Comparison of ENCODE assay signal across 8 cellular contexts in the genomic region with DNA sequence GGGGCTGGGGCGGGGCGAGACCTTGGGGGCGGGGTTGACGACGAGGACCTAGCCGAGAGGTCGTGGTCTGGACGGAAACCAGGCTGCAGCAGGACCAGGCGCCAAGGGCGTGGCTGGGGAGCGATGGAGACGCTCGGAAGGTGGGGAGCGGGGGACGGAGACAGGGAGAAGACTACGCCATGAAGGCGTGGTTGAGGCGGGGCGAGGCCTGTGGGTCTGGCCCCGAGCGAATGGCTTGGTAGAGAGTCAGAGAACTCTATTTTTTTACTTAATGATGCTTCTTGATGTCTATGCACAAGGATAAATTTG. TPM values are rescaled to one million over a fixed set of nuclear protein-coding genes. Genes with fewer than 3 reads are reported as not detected.
A peak's percentile ranks its signal among the peaks of the same experiment; 100 is the strongest.
DNase-seq lines count a peak whose midpoint lies in the region; ATAC-seq, FAIRE-seq and TF ChIP-seq lines count a peak whose summit lies in the region.

No MANE protein-coding gene starts in this region.

- intact Hi-C loops in pancreas (cut with DNase I) = no loop called here

- H3K9ac ChIP-seq in ES-I3 (ENCODE audit: low read depth, low read length) (peak overlapping the region; percentile 32; the same call in 1 of the 2 replicates), NT2/D1 (ENCODE audit: insufficient read length, low read depth) (no peak overlapping the region)

- H3K27ac ChIP-seq in effector memory CD4-positive, alpha-beta T cell (ENCODE audit: insufficient read depth, low read length, poor library complexity, severe bottlenecking) = peak overlapping the region; percentile 96
- H3K27ac ChIP-seq in pancreas = peak overlapping the region in 3 of 4 donors; percentile 43 to 68 (median 62)

- ATAC-seq in pancreas (no peak), HG02973 (IDR thresholded peaks at IDR 0.05; ENCODE audit: unreplicated experiment) (no peak), HG02884 (IDR thresholded peaks at IDR 0.05; ENCODE audit: unreplicated experiment) (no peak)

- peak overlapping the region; percentile 8 for H3K4me3 ChIP-seq in NT2/D1 (ENCODE audit: insufficient read length, low read depth)
- peak overlapping the region; percentile 47 for H3K4me3 ChIP-seq in effector memory CD4-positive, alpha-beta T cell (ENCODE audit: insufficient read depth, low read depth, low read length, poor library complexity, severe bottlenecking)
- peak overlapping the region in 2 of 4 donors; percentile 17 to 30 for H3K4me3 ChIP-seq in pancreas

- H3K9me3 ChIP-seq in ES-I3 (ENCODE audit: control insufficient read depth, insufficient read depth, low read length) (no peaks in the 10 kb centered on the region), NT2/D1 (ENCODE audit: insufficient read depth, low read length) (peaks cover 21% of the 10 kb centered on the region; the same call in 1 of the 2 replicates), pancreas (no peaks in the 10 kb centered on the region)
- H3K9me3 ChIP-seq in effector memory CD4-positive, alpha-beta T cell (ENCODE audit: control insufficient read depth, low read length) = no peaks in the 10 kb centered on the region

- no peak for TF ChIP-seq CTCF in pancreas (IDR thresholded peaks at IDR 0.05)

- H3K27me3 ChIP-seq in NT2/D1 (ENCODE audit: insufficient read depth, insufficient read length) (no peaks in the 10 kb centered on the region), pancreas (no peaks in the 10 kb centered on the region)
- H3K27me3 ChIP-seq in effector memory CD4-positive, alpha-beta T cell (replicated peaks; ENCODE audit: control insufficient read depth, insufficient read depth, low read length, poor library complexity, severe bottlenecking) = no peaks in the 10 kb centered on the region

- WGBS in pancreas, 2 donors = 1% methylated on average over 21 of the region's 21 CpGs

- no peaks in the 10 kb centered on the region for H3K36me3 ChIP-seq in ES-I3 (ENCODE audit: insufficient read depth, low read length)
- peaks cover 27% of the 10 kb centered on the region for H3K36me3 ChIP-seq in NT2/D1 (ENCODE audit: insufficient read depth, insufficient read length, low read length)
- H3K36me3 ChIP-seq in effector memory CD4-positive, alpha-beta T cell (ENCODE audit: control insufficient read depth, insufficient read depth, low read length) = no peaks in the 10 kb centered on the region
- H3K36me3 ChIP-seq in pancreas = no peaks in the 10 kb centered on the region

- no peaks in the 10 kb centered on the region for H3K4me1 ChIP-seq in ES-I3 (ENCODE audit: insufficient read depth, low read length)
- H3K4me1 ChIP-seq in NT2/D1 (ENCODE audit: insufficient read depth, insufficient read length) = peaks cover 3% of the 10 kb centered on the region
- peaks cover 12% of the 10 kb centered on the region for H3K4me1 ChIP-seq in effector memory CD4-positive, alpha-beta T cell (ENCODE audit: control insufficient read depth, insufficient read depth, low read length, poor library complexity, severe bottlenecking)
- peaks cover 7 to 14% (median 8%) of the 10 kb centered on the region in 3 donors for H3K4me1 ChIP-seq in pancreas

- DNase-seq in NT2/D1 (ENCODE audit: low read depth, low spot score) = no peak
- no peak for DNase-seq in effector memory CD4-positive, alpha-beta T cell
- no peak for DNase-seq in pancreas
- DNase-seq in HTR-8/SVneo (ENCODE audit: insufficient read length, low spot score) = no peak
- no peak for DNase-seq in activated CD8-positive, alpha-beta memory T cell treated with anti-CD3 and anti-CD28 coated beads for 24 hours

- FAIRE-seq in pancreas (lab: Jason Lieb, UNC) = no peak
- no peak for FAIRE-seq in HTR-8/SVneo (lab: Jason Lieb, UNC)

RNA-seq across cellular contexts. Expression of gene FBXL12, which starts 0.7 kb away (rescaled TPM):
- total RNA-seq in pancreas = 10 to 100 TPM in 1 of 6 donors, 1 to 10 TPM in 5; 6.5 to 12.5 (median 7.0) TPM
- polyA plus RNA-seq in pancreas = 10 to 100 TPM; 16.6 to 20.5 TPM

RNA-seq across cellular contexts. Expression of gene UBL5, which starts 8.2 kb away (rescaled TPM):
- total RNA-seq in pancreas = 100 to 1,000 TPM in 2 of 6 donors, 10 to 100 TPM in 4; 57.5 to 117 (median 87.5) TPM
- 100 to 1,000 TPM; 361 to 440 TPM for polyA plus RNA-seq in pancreas

RNA-seq across cellular contexts. Expression of gene PIN1, which starts 15.6 kb away (rescaled TPM):
- total RNA-seq in pancreas = 10 to 100 TPM; 15.1 to 28.4 (median 22.0) TPM
- polyA plus RNA-seq in pancreas = 10 to 100 TPM; 42.4 to 92.8 TPM

RNA-seq across cellular contexts. Expression of gene ZNF846, which starts 51.0 kb away (rescaled TPM):
- 10 to 100 TPM in 1 of 6 donors, 1 to 10 TPM in 5; 2.3 to 10.2 (median 4.0) TPM for total RNA-seq in pancreas
- 1 to 10 TPM; 5.1 to 6.1 TPM for polyA plus RNA-seq in pancreas
